ENCODE assay signal across 2 cellular contexts in genomic region chr6:67131827-67132226, GRCh38.
TF ChIP-seq lines count a peak whose summit lies in the region.

No MANE protein-coding gene starts in this region.

TF ChIP-seq in SK-N-SH treated with all-trans-retinoic acid at 6 μM for 48 hours, 23 proteins besides CTCF, POLR2A, EP300 and RAD21:
- no peak for TF ChIP-seq ZFP3 (CRISPR knock-in tag; IDR thresholded peaks at IDR 0.05)
- peak; percentile 41; the same call in 1 of the 2 replicates for TF ChIP-seq ISL1 (CRISPR knock-in tag; IDR thresholded peaks at IDR 0.05)
- TF ChIP-seq PPARA (CRISPR knock-in tag; IDR thresholded peaks at IDR 0.05; ENCODE audit: borderline replicate concordance), result no peak
- TF ChIP-seq, protein P1, sequence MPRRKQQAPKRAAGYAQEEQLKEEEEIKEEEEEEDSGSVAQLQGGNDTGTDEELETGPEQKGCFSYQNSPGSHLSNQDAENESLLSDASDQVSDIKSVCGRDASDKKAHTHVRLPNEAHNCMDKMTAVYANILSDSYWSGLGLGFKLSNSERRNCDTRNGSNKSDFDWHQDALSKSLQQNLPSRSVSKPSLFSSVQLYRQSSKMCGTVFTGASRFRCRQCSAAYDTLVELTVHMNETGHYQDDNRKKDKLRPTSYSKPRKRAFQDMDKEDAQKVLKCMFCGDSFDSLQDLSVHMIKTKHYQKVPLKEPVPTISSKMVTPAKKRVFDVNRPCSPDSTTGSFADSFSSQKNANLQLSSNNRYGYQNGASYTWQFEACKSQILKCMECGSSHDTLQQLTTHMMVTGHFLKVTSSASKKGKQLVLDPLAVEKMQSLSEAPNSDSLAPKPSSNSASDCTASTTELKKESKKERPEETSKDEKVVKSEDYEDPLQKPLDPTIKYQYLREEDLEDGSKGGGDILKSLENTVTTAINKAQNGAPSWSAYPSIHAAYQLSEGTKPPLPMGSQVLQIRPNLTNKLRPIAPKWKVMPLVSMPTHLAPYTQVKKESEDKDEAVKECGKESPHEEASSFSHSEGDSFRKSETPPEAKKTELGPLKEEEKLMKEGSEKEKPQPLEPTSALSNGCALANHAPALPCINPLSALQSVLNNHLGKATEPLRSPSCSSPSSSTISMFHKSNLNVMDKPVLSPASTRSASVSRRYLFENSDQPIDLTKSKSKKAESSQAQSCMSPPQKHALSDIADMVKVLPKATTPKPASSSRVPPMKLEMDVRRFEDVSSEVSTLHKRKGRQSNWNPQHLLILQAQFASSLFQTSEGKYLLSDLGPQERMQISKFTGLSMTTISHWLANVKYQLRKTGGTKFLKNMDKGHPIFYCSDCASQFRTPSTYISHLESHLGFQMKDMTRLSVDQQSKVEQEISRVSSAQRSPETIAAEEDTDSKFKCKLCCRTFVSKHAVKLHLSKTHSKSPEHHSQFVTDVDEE (CRISPR knock-in tag; IDR thresholded peaks at IDR 0.05), result no peak
- no peak for TF ChIP-seq TCF4 (CRISPR knock-in tag; IDR thresholded peaks at IDR 0.05; ENCODE audit: borderline replicate concordance)
- no peak for TF ChIP-seq ZC3H10 (CRISPR knock-in tag; IDR thresholded peaks at IDR 0.05)
- no peak for TF ChIP-seq ARNTL (CRISPR knock-in tag; IDR thresholded peaks at IDR 0.05; ENCODE audit: borderline replicate concordance, low read depth)
- TF ChIP-seq CSRNP3 (CRISPR knock-in tag; IDR thresholded peaks at IDR 0.05), result no peak
- no peak for TF ChIP-seq ZNF70 (CRISPR knock-in tag; IDR thresholded peaks at IDR 0.05)

TF ChIP-seq in SK-N-SH, 30 proteins besides CTCF, POLR2A, EP300 and RAD21:
- TF ChIP-seq NRF1 (IDR thresholded peaks at IDR 0.05; ENCODE audit: low read depth, low read length) (no peak), RFX5 (IDR thresholded peaks at IDR 0.05; ENCODE audit: low read length) (no peak)
